ENCODE assay signal across 8 cellular contexts in genomic region chr17:65231662-65232335, GRCh38.
A peak's percentile ranks its signal among the peaks of the same experiment; 100 is the strongest.
DNase-seq lines count a peak whose midpoint lies in the region; ATAC-seq, FAIRE-seq and TF ChIP-seq lines count a peak whose summit lies in the region.

No MANE protein-coding gene starts in this region.

- H3K9me1 ChIP-seq in keratinocyte (ENCODE audit: control insufficient read depth, extremely low read depth, insufficient read depth, low read length), result no peaks in the 10 kb centered on the region

- dilution Hi-C loops in keratinocyte (cut with MboI; ENCODE audit: extremely low pct_ligation_motif_present, low sequenced_read_pairs), result no loop called here

- H3K9ac ChIP-seq in SU-DHL-6 (ENCODE audit: low read length), result no peak overlapping the region
- no peak overlapping the region for H3K9ac ChIP-seq in keratinocyte (ENCODE audit: control insufficient read depth, extremely low read depth, insufficient read depth, low read length)

- no peak overlapping the region for H3K27ac ChIP-seq in SU-DHL-6 (ENCODE audit: low read depth, low read length)
- H3K27ac ChIP-seq in keratinocyte (ENCODE audit: control insufficient read depth, insufficient read depth, low read length), result no peak overlapping the region

- H3K4me1 ChIP-seq in keratinocyte (ENCODE audit: control insufficient read depth, extremely low read depth, insufficient read depth, low read length), result peaks cover 2% of the 10 kb centered on the region

- peak; percentile 85 for TF ChIP-seq CTCF in BJ (IDR thresholded peaks at IDR 0.05; ENCODE audit: insufficient read depth, low read depth, low read length)
- TF ChIP-seq CTCF in SU-DHL-6 (IDR thresholded peaks at IDR 0.05; ENCODE audit: insufficient read depth, low read length, poor library complexity, severe bottlenecking), result peak; percentile 71
- peak; percentile 84 to 90 (median 85) for TF ChIP-seq CTCF in keratinocyte (optimal IDR thresholded peaks at IDR 0.05 in 1 of 3, IDR thresholded peaks at IDR 0.05 in 1 of 3, conservative IDR thresholded peaks at IDR 0.05 in 1 of 3; ENCODE audit: extremely low read depth in 1 of 3, insufficient read depth in 2 of 3, low read length in 3 of 3)

- no peak overlapping the region for H3K4me3 ChIP-seq in BJ (ENCODE audit: low read depth, low read length)
- no peak overlapping the region for H3K4me3 ChIP-seq in SU-DHL-6 (ENCODE audit: insufficient read depth, low read length, poor library complexity, severe bottlenecking)
- no peak overlapping the region for H3K4me3 ChIP-seq in keratinocyte (ENCODE audit: control insufficient read depth in 2 of 3, extremely low read depth in 1 of 3, insufficient read depth in 2 of 3, low read depth in 1 of 3, low read length in 3 of 3)

- H3K27me3 ChIP-seq in BJ (ENCODE audit: control insufficient read depth, insufficient read depth, low read length), result peaks cover 3% of the 10 kb centered on the region; the same call in 1 of the 2 replicates
- no peaks in the 10 kb centered on the region for H3K27me3 ChIP-seq in SU-DHL-6 (ENCODE audit: low read length)
- peaks cover 4% of the 10 kb centered on the region for H3K27me3 ChIP-seq in keratinocyte (ENCODE audit: control insufficient read depth, extremely low read depth, insufficient read depth, low read length)

- no peak for ATAC-seq in GM18858 (IDR thresholded peaks at IDR 0.05; ENCODE audit: unreplicated experiment)

- H3K9me3 ChIP-seq in SU-DHL-6 (ENCODE audit: insufficient read depth, low read length) (no peaks in the 10 kb centered on the region; the same call in 1 of the 2 replicates), keratinocyte (ENCODE audit: control insufficient read depth, low read depth, low read length) (no peaks in the 10 kb centered on the region)

- in situ Hi-C loops in T47D (cut with HindIII; ENCODE audit: low pct_unique_long_range_greater_than_20kb, low sequenced_read_pairs), result no loop called here

- H3K4me2 ChIP-seq in SU-DHL-6 (ENCODE audit: low read depth, low read length, poor library complexity, severe bottlenecking) (no peak overlapping the region), keratinocyte (ENCODE audit: control insufficient read depth, extremely low read depth, insufficient read depth, low read depth, low read length) (no peak overlapping the region)

- H3K36me3 ChIP-seq in BJ (ENCODE audit: control insufficient read depth, insufficient read depth, low read length), result no peaks in the 10 kb centered on the region
- no peaks in the 10 kb centered on the region for H3K36me3 ChIP-seq in SU-DHL-6 (ENCODE audit: low read length)
- H3K36me3 ChIP-seq in keratinocyte (ENCODE audit: control insufficient read depth in 2 of 2, extremely low read depth in 1 of 2, insufficient read depth in 2 of 2, low read length in 2 of 2), result no peaks in the 10 kb centered on the region

- DNase-seq in BJ (ENCODE audit: low read depth), result peak; percentile 71
- peak; percentile 59 for DNase-seq in GM19239 (ENCODE audit: insufficient read length, low spot score)
- DNase-seq in NCI-H1092 treated with DMSO at 0.1 percent for 48 hours (lab: John Stamatoyannopoulos, UW), result peak; percentile 67
- peak; percentile 84 to 87 for DNase-seq in T47D (ENCODE audit: low read depth in 1 of 2, low spot score in 1 of 2)
- DNase-seq in keratinocyte (ENCODE audit: low read depth, low spot score), result peak; percentile 45
- DNase-seq in stimulated activated CD4-positive, alpha-beta T cell treated with anti-CD3 and anti-CD28 coated beads, Interleukin-2, amount 100 ng/mL, for 24 hours, result peak; percentile 52

- POLR2A ChIA-PET in BJ (lab: Charles Lee), result no interaction called here

- no peaks in the 10 kb centered on the region for H3K79me2 ChIP-seq in SU-DHL-6 (ENCODE audit: insufficient read depth, low read length)
- no peaks in the 10 kb centered on the region for H3K79me2 ChIP-seq in keratinocyte (ENCODE audit: control insufficient read depth, insufficient read depth, low read length)

- no peak overlapping the region for H2AFZ ChIP-seq in SU-DHL-6 (ENCODE audit: low read depth, low read length, severe bottlenecking)
- no peak overlapping the region for H2AFZ ChIP-seq in keratinocyte (ENCODE audit: control insufficient read depth, low read length)

- H4K20me1 ChIP-seq in SU-DHL-6 (ENCODE audit: low read depth, low read length) (no peaks in the 10 kb centered on the region), keratinocyte (ENCODE audit: control insufficient read depth, extremely low read depth, insufficient read depth, low read length) (no peaks in the 10 kb centered on the region)

- no peaks in the 10 kb centered on the region for H3K9me2 ChIP-seq in SU-DHL-6 (replicated peaks; ENCODE audit: insufficient read depth, low read length)

- FAIRE-seq in GM19239 (lab: Jason Lieb, UNC), result peak; percentile 35
- FAIRE-seq in keratinocyte (lab: Jason Lieb, UNC), result peak; percentile 59

- CTCF ChIA-PET in BJ (lab: Yijun Ruan, JAX), result interaction anchor here (0.6 to 5.2 kb wide), 44 partner anchors 9 to 1455 kb away, joined by 3 to 47 read pairs (median 4); no protein-coding TSS in a partner anchor

- H3F3A ChIP-seq in SU-DHL-6 (ENCODE audit: insufficient read depth), result no peaks in the 10 kb centered on the region
